17 cellular contexts compared by ENCODE assay signal in genomic region chr17:48563385-48563838, GRCh38. TPM values are rescaled to one million over a fixed set of nuclear protein-coding genes. Genes with fewer than 3 reads are reported as not detected.
DNase-seq lines count a peak whose midpoint lies in the region; ATAC-seq and TF ChIP-seq lines count a peak whose summit lies in the region.
"Had no signal": no experiment of that assay in that cellular context is flagged by ENCODE, and none has a peak within 500 bp of the region (broad histone marks: within the 10 kb centered on the region; RNA-seq: fewer than 3 reads in every experiment).

No MANE protein-coding gene starts in this region.

- no peak for TF ChIP-seq CTCF in colonic mucosa (IDR thresholded peaks at IDR 0.05)
- no peak for TF ChIP-seq CTCF in type B pancreatic cell (conservative IDR thresholded peaks at IDR 0.05)

- no peak overlapping the region for H3K9ac ChIP-seq in colonic mucosa (ENCODE audit: low read depth in 2 of 2, low read length in 2 of 2)

- H3K27ac Mint-ChIP-seq in activated naive CD8-positive, alpha-beta T cell = no peak overlapping the region
- no peak overlapping the region for H3K27ac Mint-ChIP-seq in activated naive CD8-positive, alpha-beta T cell treated with anti-CD3 and anti-CD28 coated beads, Interleukin-2, amount 50 U/mL, for 24 hours
- no peak overlapping the region for H3K27ac Mint-ChIP-seq in naive thymus-derived CD8-positive, alpha-beta T cell
- H3K27ac Mint-ChIP-seq in type B pancreatic cell = peak overlapping the region; percentile 94
- H3K27ac Mint-ChIP-seq: activated CD4-positive, alpha-beta memory T cell treated with anti-CD3 and anti-CD28 coated beads, Interleukin-2, amount 10 ng/mL, durations not matched to agents 7 days and 5 days had no signal

- H3K9me3 ChIP-seq in colonic mucosa = no peaks in the 10 kb centered on the region
- H3K9me3 ChIP-seq: thyroid gland had no signal

- H3K4me1 Mint-ChIP-seq in activated naive CD8-positive, alpha-beta T cell (ENCODE audit: low read depth) = peaks cover 7% of the 10 kb centered on the region
- peaks cover 2% of the 10 kb centered on the region for H3K4me1 Mint-ChIP-seq in activated naive CD8-positive, alpha-beta T cell treated with anti-CD3 and anti-CD28 coated beads, Interleukin-2, amount 50 U/mL, for 24 hours
- peaks cover 1 to 27% (median 8%) of the 10 kb centered on the region in 4 donors for H3K4me1 Mint-ChIP-seq in naive thymus-derived CD8-positive, alpha-beta T cell
- peaks cover 52% of the 10 kb centered on the region for H3K4me1 Mint-ChIP-seq in type B pancreatic cell (ENCODE audit: unreplicated experiment)

- H3K27ac ChIP-seq in colonic mucosa = peak overlapping the region; percentile 13

- no peaks in the 10 kb centered on the region for H3K27me3 ChIP-seq in colonic mucosa

- DNase-seq in activated naive CD8-positive, alpha-beta T cell treated with anti-CD3 and anti-CD28 coated beads, Interleukin-2, amount 50 U/mL, for 24 hours = no peak
- DNase-seq in colonic mucosa (no peak), type B pancreatic cell (ENCODE audit: extremely low spot score, unreplicated experiment) (no peak), NCI-H1048 (lab: John Stamatoyannopoulos, UW) (no peak), NCI-H2227 treated with DMSO at 0.1 percent for 48 hours (lab: John Stamatoyannopoulos, UW) (no peak), AG08396 (ENCODE audit: low spot score) (no peak)
- peak in 1 of 10 donors; percentile 40 for DNase-seq in naive thymus-derived CD8-positive, alpha-beta T cell
- DNase-seq: activated CD4-positive, alpha-beta memory T cell treated with anti-CD3 and anti-CD28 coated beads, Interleukin-2, amount 10 ng/mL, durations not matched to agents 7 days and 5 days; cortex of kidney; NCI-H187 treated with DMSO at 0.1 percent for 48 hours; thyroid gland had no signal

- intact Hi-C loops in colonic mucosa (cut with DNase I) = no loop called here

- ATAC-seq in activated naive CD8-positive, alpha-beta T cell treated with anti-CD3 and anti-CD28 coated beads, Interleukin-2, amount 50 U/mL, for 24 hours = no peak
- ATAC-seq in naive thymus-derived CD8-positive, alpha-beta T cell = no peak

- H3K4me3 Mint-ChIP-seq in activated naive CD8-positive, alpha-beta T cell = peak overlapping the region; percentile 59
- no peak overlapping the region for H3K4me3 Mint-ChIP-seq in activated naive CD8-positive, alpha-beta T cell treated with anti-CD3 and anti-CD28 coated beads, Interleukin-2, amount 50 U/mL, for 24 hours
- H3K4me3 Mint-ChIP-seq in naive thymus-derived CD8-positive, alpha-beta T cell = peak overlapping the region in 7 of 10 donors; percentile 34 to 65 (median 39)
- peak overlapping the region; percentile 87 for H3K4me3 Mint-ChIP-seq in type B pancreatic cell
- H3K4me3 Mint-ChIP-seq: activated CD4-positive, alpha-beta memory T cell treated with anti-CD3 and anti-CD28 coated beads, Interleukin-2, amount 10 ng/mL, durations not matched to agents 7 days and 5 days had no signal

- peaks cover 13% of the 10 kb centered on the region for H3K27me3 Mint-ChIP-seq in activated naive CD8-positive, alpha-beta T cell
- peaks cover 33% of the 10 kb centered on the region for H3K27me3 Mint-ChIP-seq in activated naive CD8-positive, alpha-beta T cell treated with anti-CD3 and anti-CD28 coated beads, Interleukin-2, amount 50 U/mL, for 24 hours
- peaks cover 12 to 34% (median 24%) of the 10 kb centered on the region in 5 donors for H3K27me3 Mint-ChIP-seq in naive thymus-derived CD8-positive, alpha-beta T cell
- peaks cover 47% of the 10 kb centered on the region for H3K27me3 Mint-ChIP-seq in type B pancreatic cell

- POLR2A ChIA-PET in naive thymus-derived CD8-positive, alpha-beta T cell (lab: Charles Lee) = interaction anchor here (0.6 kb wide), 1 partner anchor 22 kb away, joined by 3 read pairs; no protein-coding TSS in a partner anchor

- H3K9me3 Mint-ChIP-seq in activated naive CD8-positive, alpha-beta T cell (ENCODE audit: low read depth) = no peaks in the 10 kb centered on the region
- H3K9me3 Mint-ChIP-seq in activated naive CD8-positive, alpha-beta T cell treated with anti-CD3 and anti-CD28 coated beads, Interleukin-2, amount 50 U/mL, for 24 hours = no peaks in the 10 kb centered on the region
- no peaks in the 10 kb centered on the region for H3K9me3 Mint-ChIP-seq in naive thymus-derived CD8-positive, alpha-beta T cell
- H3K9me3 Mint-ChIP-seq in type B pancreatic cell = no peaks in the 10 kb centered on the region
- H3K9me3 Mint-ChIP-seq: activated CD4-positive, alpha-beta memory T cell treated with anti-CD3 and anti-CD28 coated beads, Interleukin-2, amount 10 ng/mL, durations not matched to agents 7 days and 5 days had no signal

- H3K4me3 ChIP-seq in colonic mucosa = no peak overlapping the region

- H3K36me3 Mint-ChIP-seq in activated naive CD8-positive, alpha-beta T cell = no peaks in the 10 kb centered on the region
- no peaks in the 10 kb centered on the region for H3K36me3 Mint-ChIP-seq in activated naive CD8-positive, alpha-beta T cell treated with anti-CD3 and anti-CD28 coated beads, Interleukin-2, amount 50 U/mL, for 24 hours (ENCODE audit: low read depth)
- peaks cover 0 to 2% (median 0%) of the 10 kb centered on the region in 3 donors for H3K36me3 Mint-ChIP-seq in naive thymus-derived CD8-positive, alpha-beta T cell
- H3K36me3 Mint-ChIP-seq in type B pancreatic cell = peaks cover 11% of the 10 kb centered on the region

- no peaks in the 10 kb centered on the region for H3K36me3 ChIP-seq in colonic mucosa
- H3K36me3 ChIP-seq: thyroid gland had no signal

- peaks cover 19% of the 10 kb centered on the region for H3K4me1 ChIP-seq in colonic mucosa

RNA-seq across cellular contexts. Expression of gene HOXB4, which starts 14.7 kb away (rescaled TPM):
- total RNA-seq in colonic mucosa (1 to 10 TPM; 2.5 to 4.7 TPM), type B pancreatic cell (ENCODE audit: low replicate concordance) (14.8 and 27.0 TPM in 2 replicates)
- total RNA-seq in naive thymus-derived CD8-positive, alpha-beta T cell = 1 to 10 TPM; 1.8 to 2.3 TPM
- under 1 TPM in 2 of 3 donors, not detected in 1; 0.06 TPM for polyA plus RNA-seq in naive thymus-derived CD8-positive, alpha-beta T cell
- total RNA-seq: frontal cortex had no signal

RNA-seq across cellular contexts. Expression of gene HOXB2, which starts 18.5 kb away (rescaled TPM):
- total RNA-seq in colonic mucosa (1 to 10 TPM; 2.6 to 6.4 TPM), type B pancreatic cell (ENCODE audit: low replicate concordance) (35.6 and 36.5 TPM in 2 replicates)
- 10 to 100 TPM; 31.9 to 32.4 TPM for total RNA-seq in naive thymus-derived CD8-positive, alpha-beta T cell
- 10 to 100 TPM in 1 of 3 donors, 1 to 10 TPM in 2; 7.6 to 16.4 (median 8.2) TPM for polyA plus RNA-seq in naive thymus-derived CD8-positive, alpha-beta T cell
- total RNA-seq: frontal cortex, OCI-LY7 had no signal

RNA-seq across cellular contexts. Expression of gene HOXB3, which starts 26.6 kb away (rescaled TPM):
- total RNA-seq in colonic mucosa (10 to 100 TPM; 17.4 to 31.8 TPM), type B pancreatic cell (ENCODE audit: low replicate concordance) (46.9 and 93.7 TPM in 2 replicates)
- total RNA-seq in naive thymus-derived CD8-positive, alpha-beta T cell = 1 to 10 TPM; 7.2 to 8.1 TPM
- under 1 TPM in 1 of 3 donors, not detected in 2; 0.19 TPM for polyA plus RNA-seq in naive thymus-derived CD8-positive, alpha-beta T cell
- total RNA-seq: frontal cortex had no signal

RNA-seq across cellular contexts. Expression of gene HOXB5, which starts 30.2 kb away (rescaled TPM):
- total RNA-seq in colonic mucosa = 10 to 100 TPM; 11.0 to 22.7 TPM
- total RNA-seq in naive thymus-derived CD8-positive, alpha-beta T cell = not detected
- not detected for polyA plus RNA-seq in naive thymus-derived CD8-positive, alpha-beta T cell
- 10.1 and 20.8 TPM in 2 replicates for total RNA-seq in type B pancreatic cell (ENCODE audit: low replicate concordance)
- total RNA-seq: frontal cortex, OCI-LY7 had no signal

RNA-seq across cellular contexts. Expression of gene HOXB1, which starts 32.6 kb away (rescaled TPM):
- total RNA-seq in colonic mucosa (not detected), type B pancreatic cell (ENCODE audit: low replicate concordance) (0.29 and 0.79 TPM in 2 replicates)
- not detected for total RNA-seq in naive thymus-derived CD8-positive, alpha-beta T cell
- not detected for polyA plus RNA-seq in naive thymus-derived CD8-positive, alpha-beta T cell
- total RNA-seq: activated CD4-positive, alpha-beta memory T cell treated with anti-CD3 and anti-CD28 coated beads, Interleukin-2, amount 10 ng/mL, durations not matched to agents 7 days and 5 days; frontal cortex; liver; OCI-LY7; renal cortical epithelial cell; T-helper 1 cell treated with Interleukin-12 subunit alpha and Interleukin-12 subunit beta and Interleukin-4 antibody, amounts not matched to agents 30 ng/mL and 1 ng/mL, for 36 hours; thyroid gland had no signal
- polyA plus RNA-seq: liver had no signal
